ENCODE assay signal across 10 cellular contexts in genomic region chr7:114943953-114944741, GRCh38. TPM values are rescaled to one million over a fixed set of nuclear protein-coding genes. Genes with fewer than 3 reads are reported as not detected.
DNase-seq lines count a peak whose midpoint lies in the region; ATAC-seq and TF ChIP-seq lines count a peak whose summit lies in the region.
"Had no signal": no experiment of that assay in that cellular context is flagged by ENCODE, and none has a peak within 500 bp of the region (broad histone marks: within the 10 kb centered on the region; RNA-seq: fewer than 3 reads in every experiment).

No MANE protein-coding gene starts in this region.

- H3K4me1 ChIP-seq in muscle layer of colon (ENCODE audit: insufficient read depth, low read length), result peaks cover 14% of the 10 kb centered on the region
- peaks cover 4 to 7% of the 10 kb centered on the region in 2 donors for H3K4me1 ChIP-seq in thoracic aorta (ENCODE audit: control insufficient read depth in 1 of 2, low read depth in 2 of 2)

- peaks cover 82% of the 10 kb centered on the region for H3K4me1 Mint-ChIP-seq in activated naive CD8-positive, alpha-beta T cell (ENCODE audit: low read depth)
- H3K4me1 Mint-ChIP-seq in activated naive CD8-positive, alpha-beta T cell treated with anti-CD3 and anti-CD28 coated beads for 36 hours, result peaks cover 50% of the 10 kb centered on the region
- peaks cover 26% of the 10 kb centered on the region for H3K4me1 Mint-ChIP-seq in brain

- DNase-seq in activated naive CD8-positive, alpha-beta T cell treated with anti-CD3 and anti-CD28 coated beads for 36 hours, result no peak
- DNase-seq in thoracic aorta (ENCODE audit: low spot score) (no peak), mesenteric fat pad (ENCODE audit: low spot score) (no peak), NCI-H1105 treated with DMSO at 0.1 percent for 48 hours (lab: John Stamatoyannopoulos, UW) (no peak)
- no peak for DNase-seq in stimulated activated CD8-positive, alpha-beta memory T cell treated with anti-CD3 and anti-CD28 coated beads, Interleukin-4, amount 100 ng/mL, for 48 hours
- DNase-seq: T1000 had no signal

- H3K36me3 ChIP-seq in muscle layer of colon (ENCODE audit: insufficient read depth, low read length), result peaks cover 4% of the 10 kb centered on the region
- no peaks in the 10 kb centered on the region for H3K36me3 ChIP-seq in thoracic aorta

- no peak overlapping the region for H3K4me3 Mint-ChIP-seq in activated naive CD8-positive, alpha-beta T cell
- H3K4me3 Mint-ChIP-seq in activated naive CD8-positive, alpha-beta T cell treated with anti-CD3 and anti-CD28 coated beads for 36 hours, result no peak overlapping the region
- H3K4me3 Mint-ChIP-seq in brain, result peak overlapping the region in 4 of 5 experiments; percentile 22 to 81 (median 61)

- no peaks in the 10 kb centered on the region for H3K27me3 Mint-ChIP-seq in activated naive CD8-positive, alpha-beta T cell
- no peaks in the 10 kb centered on the region for H3K27me3 Mint-ChIP-seq in activated naive CD8-positive, alpha-beta T cell treated with anti-CD3 and anti-CD28 coated beads for 36 hours
- no peaks in the 10 kb centered on the region for H3K27me3 Mint-ChIP-seq in brain

- ATAC-seq in thoracic aorta (ENCODE audit: insufficient number of reproducible peaks, low FRiP score, low read depth), result peak; percentile 25

- H3K36me3 Mint-ChIP-seq in activated naive CD8-positive, alpha-beta T cell, result peaks cover 49% of the 10 kb centered on the region
- H3K36me3 Mint-ChIP-seq in activated naive CD8-positive, alpha-beta T cell treated with anti-CD3 and anti-CD28 coated beads for 36 hours, result peaks cover 66% of the 10 kb centered on the region
- peaks cover 9% of the 10 kb centered on the region for H3K36me3 Mint-ChIP-seq in brain

- no peaks in the 10 kb centered on the region for H3K9me3 Mint-ChIP-seq in activated naive CD8-positive, alpha-beta T cell (ENCODE audit: low read depth)
- H3K9me3 Mint-ChIP-seq in activated naive CD8-positive, alpha-beta T cell treated with anti-CD3 and anti-CD28 coated beads for 36 hours, result no peaks in the 10 kb centered on the region
- H3K9me3 Mint-ChIP-seq in brain, result no peaks in the 10 kb centered on the region

- peak overlapping the region; percentile 39 for H3K9ac ChIP-seq in muscle layer of colon (ENCODE audit: low read length)
- H3K9ac ChIP-seq: KMS-11 had no signal

- peak overlapping the region; percentile 54 for H3K27ac Mint-ChIP-seq in activated naive CD8-positive, alpha-beta T cell
- no peak overlapping the region for H3K27ac Mint-ChIP-seq in activated naive CD8-positive, alpha-beta T cell treated with anti-CD3 and anti-CD28 coated beads for 36 hours
- H3K27ac Mint-ChIP-seq in brain, result peak overlapping the region in 4 of 5 experiments; percentile 8 to 96 (median 58)

- TF ChIP-seq CTCF in brain (conservative IDR thresholded peaks at IDR 0.05) (no peak), thoracic aorta (IDR thresholded peaks at IDR 0.05) (no peak)

- H3K27ac ChIP-seq in muscle layer of colon (ENCODE audit: low read depth, low read length), result peak overlapping the region; percentile 85
- peak overlapping the region in 1 of 2 donors; percentile 9 for H3K27ac ChIP-seq in thoracic aorta
- H3K27ac ChIP-seq: KMS-11 had no signal

- H3K27me3 ChIP-seq in muscle layer of colon (ENCODE audit: control insufficient read depth in 1 of 2, insufficient read depth in 2 of 2, low read length in 2 of 2), result no peaks in the 10 kb centered on the region
- no peaks in the 10 kb centered on the region for H3K27me3 ChIP-seq in thoracic aorta (replicated peaks; ENCODE audit: insufficient read depth)

- no peaks in the 10 kb centered on the region for H3K9me3 ChIP-seq in muscle layer of colon (ENCODE audit: low read length)
- no peaks in the 10 kb centered on the region for H3K9me3 ChIP-seq in thoracic aorta

- H3K4me3 ChIP-seq in muscle layer of colon (ENCODE audit: low read depth in 1 of 2, low read length in 2 of 2) (peak overlapping the region in 1 of 2 donors; percentile 45), thoracic aorta (peak overlapping the region; percentile 62)

RNA-seq across cellular contexts. Expression of gene MDFIC, which starts 22.3 kb away (rescaled TPM):
- total RNA-seq in activated naive CD8-positive, alpha-beta T cell treated with anti-CD3 and anti-CD28 coated beads for 36 hours, result 10 to 100 TPM; 55.9 to 57.1 TPM
- polyA plus RNA-seq in brain (ENCODE audit: insufficient read depth, low read depth, low replicate concordance), result 1.2 TPM
- total RNA-seq in thoracic aorta (10 to 100 TPM; 22.9 to 29.3 TPM), mesenteric fat pad (125 TPM)

Comparison
In these comparisons a context has a peak if more than half of its experiments do, and no peak if none do; other contexts are left out.
1. H3K4me3 Mint-ChIP-seq: peak in brain (4 of 5); none in activated naive CD8-positive, alpha-beta T cell (single experiment) and activated naive CD8-positive, alpha-beta T cell treated with anti-CD3 and anti-CD28 coated beads for 36 hours (single experiment).